ENCODE assay signal across 11 cellular contexts in genomic region chr14:103021817-103022668, GRCh38. TPM values are rescaled to one million over a fixed set of nuclear protein-coding genes. Genes with fewer than 3 reads are reported as not detected.
DNase-seq lines count a peak whose midpoint lies in the region; ATAC-seq and TF ChIP-seq lines count a peak whose summit lies in the region.
"Had no signal": no experiment of that assay in that cellular context is flagged by ENCODE, and none has a peak within 500 bp of the region (broad histone marks: within the 10 kb centered on the region; RNA-seq: fewer than 3 reads in every experiment).

No MANE protein-coding gene starts in this region.

- no peaks in the 10 kb centered on the region for H3K27me3 ChIP-seq in CD4-positive, alpha-beta T cell (ENCODE audit: control insufficient read depth, insufficient read depth, low read length)

- peak; percentile 29 for DNase-seq in AG10803 (ENCODE audit: low read depth)
- DNase-seq in NCI-H2107 (lab: John Stamatoyannopoulos, UW), result peak; percentile 75
- no peak for DNase-seq in memory B cell (ENCODE audit: low spot score in 2 of 2)
- no peak for DNase-seq in CD4-positive, alpha-beta T cell
- no peak for DNase-seq in AG08396 (ENCODE audit: low spot score)
- no peak for DNase-seq in omental fat pad (ENCODE audit: low spot score)
- DNase-seq in activated T-helper 1 cell treated with anti-CD3 and anti-CD28 coated beads, Interleukin-12 subunit alpha, Interleukin-12 subunit beta, Interleukin-2, Interleukin-4 antibody, amounts not matched to agents 30 ng/mL and 10 ng/mL and 1 ng/mL, durations not matched to agents 14 hours and 24 hours and 36 hours (ENCODE audit: low spot score), result no peak
- DNase-seq: CD4-positive, CD25-positive, alpha-beta regulatory T cell; effector CD8-positive, alpha-beta T cell; naive B cell had no signal

- H3K27me3 Mint-ChIP-seq in memory B cell, result no peaks in the 10 kb centered on the region
- peaks cover 17% of the 10 kb centered on the region for H3K27me3 Mint-ChIP-seq in CD4-positive, alpha-beta T cell
- no peaks in the 10 kb centered on the region for H3K27me3 Mint-ChIP-seq in activated T-helper 1 cell treated with anti-CD3 and anti-CD28 coated beads, Interleukin-12 subunit alpha, Interleukin-12 subunit beta, Interleukin-2, Interleukin-4 antibody, amounts not matched to agents 30 ng/mL and 10 ng/mL and 1 ng/mL, durations not matched to agents 14 hours and 24 hours and 36 hours (ENCODE audit: insufficient read depth)

- H3K4me3 Mint-ChIP-seq in memory B cell, result peak overlapping the region; percentile 58
- H3K4me3 Mint-ChIP-seq in CD4-positive, alpha-beta T cell, result no peak overlapping the region
- H3K4me3 Mint-ChIP-seq in activated T-helper 1 cell treated with anti-CD3 and anti-CD28 coated beads, Interleukin-12 subunit alpha, Interleukin-12 subunit beta, Interleukin-2, Interleukin-4 antibody, amounts not matched to agents 30 ng/mL and 10 ng/mL and 1 ng/mL, durations not matched to agents 14 hours and 24 hours and 36 hours, result no peak overlapping the region

- POLR2A ChIA-PET in CD4-positive, alpha-beta T cell (lab: Charles Lee), result no interaction called here

- H3K4me1 Mint-ChIP-seq in memory B cell, result peaks cover 29% of the 10 kb centered on the region
- H3K4me1 Mint-ChIP-seq in CD4-positive, alpha-beta T cell (ENCODE audit: low read depth), result no peaks in the 10 kb centered on the region
- no peaks in the 10 kb centered on the region for H3K4me1 Mint-ChIP-seq in activated T-helper 1 cell treated with anti-CD3 and anti-CD28 coated beads, Interleukin-12 subunit alpha, Interleukin-12 subunit beta, Interleukin-2, Interleukin-4 antibody, amounts not matched to agents 30 ng/mL and 10 ng/mL and 1 ng/mL, durations not matched to agents 14 hours and 24 hours and 36 hours (ENCODE audit: low read depth)

- no peak overlapping the region for H3K4me3 ChIP-seq in AG10803 (ENCODE audit: low read length)

- H3K27ac Mint-ChIP-seq in memory B cell, result peak overlapping the region; percentile 68
- H3K27ac Mint-ChIP-seq in CD4-positive, alpha-beta T cell, result no peak overlapping the region
- H3K27ac Mint-ChIP-seq in activated T-helper 1 cell treated with anti-CD3 and anti-CD28 coated beads, Interleukin-12 subunit alpha, Interleukin-12 subunit beta, Interleukin-2, Interleukin-4 antibody, amounts not matched to agents 30 ng/mL and 10 ng/mL and 1 ng/mL, durations not matched to agents 14 hours and 24 hours and 36 hours, result no peak overlapping the region
- H3K27ac Mint-ChIP-seq: CD4-positive, CD25-positive, alpha-beta regulatory T cell had no signal

- H3K9me3 ChIP-seq in CD4-positive, alpha-beta T cell (ENCODE audit: control insufficient read depth, low read length), result no peaks in the 10 kb centered on the region

- intact Hi-C loops in CD4-positive, alpha-beta T cell (cut with DNase I, micrococcal nuclease), result no loop called here
- intact Hi-C loops in activated T-helper 1 cell treated with anti-CD3 and anti-CD28 coated beads, Interleukin-12 subunit alpha, Interleukin-12 subunit beta, Interleukin-2, Interleukin-4 antibody, amounts not matched to agents 30 ng/mL and 10 ng/mL and 1 ng/mL, durations not matched to agents 14 hours and 24 hours and 36 hours (cut with micrococcal nuclease), result no loop called here

- TF ChIP-seq CTCF in AG10803 (conservative IDR thresholded peaks at IDR 0.05; ENCODE audit: low read length) (no peak), omental fat pad (IDR thresholded peaks at IDR 0.05) (no peak)
- TF ChIP-seq CTCF in CD4-positive, alpha-beta T cell (IDR thresholded peaks at IDR 0.05), result no peak

- H3K27ac ChIP-seq in cingulate gyrus (ENCODE audit: low read depth, low read length), result peak overlapping the region; percentile 86
- no peak overlapping the region for H3K27ac ChIP-seq in CD4-positive, alpha-beta T cell (ENCODE audit: low read depth, low read length)

- no peak for ATAC-seq in memory B cell (ENCODE audit: low read depth)
- no peak for ATAC-seq in CD4-positive, alpha-beta T cell (ENCODE audit: poor library complexity)
- no peak for ATAC-seq in omental fat pad (ENCODE audit: low FRiP score)

- CTCF ChIA-PET in CD4-positive, alpha-beta T cell (lab: Charles Lee), result no interaction called here

- H3K36me3 Mint-ChIP-seq in memory B cell, result peaks cover 14% of the 10 kb centered on the region
- no peaks in the 10 kb centered on the region for H3K36me3 Mint-ChIP-seq in CD4-positive, alpha-beta T cell (ENCODE audit: low read depth)
- no peaks in the 10 kb centered on the region for H3K36me3 Mint-ChIP-seq in activated T-helper 1 cell treated with anti-CD3 and anti-CD28 coated beads, Interleukin-12 subunit alpha, Interleukin-12 subunit beta, Interleukin-2, Interleukin-4 antibody, amounts not matched to agents 30 ng/mL and 10 ng/mL and 1 ng/mL, durations not matched to agents 14 hours and 24 hours and 36 hours (ENCODE audit: low read depth)

- H3K9me3 Mint-ChIP-seq in memory B cell, result peaks cover 1% of the 10 kb centered on the region
- H3K9me3 Mint-ChIP-seq in CD4-positive, alpha-beta T cell, result no peaks in the 10 kb centered on the region
- no peaks in the 10 kb centered on the region for H3K9me3 Mint-ChIP-seq in activated T-helper 1 cell treated with anti-CD3 and anti-CD28 coated beads, Interleukin-12 subunit alpha, Interleukin-12 subunit beta, Interleukin-2, Interleukin-4 antibody, amounts not matched to agents 30 ng/mL and 10 ng/mL and 1 ng/mL, durations not matched to agents 14 hours and 24 hours and 36 hours

RNA-seq across cellular contexts. Expression of gene CDC42BPB, which starts 35.3 kb away (rescaled TPM):
- 1 to 10 TPM; 6.6 to 7.6 TPM for total RNA-seq in CD4-positive, alpha-beta T cell
- 100 to 1,000 TPM in 3 of 4 donors, 10 to 100 TPM in 1; 63.7 to 131 (median 113) TPM for total RNA-seq in omental fat pad
- 1.5 and 1.6 TPM in 2 replicates for total RNA-seq in activated T-helper 1 cell treated with anti-CD3 and anti-CD28 coated beads, Interleukin-12 subunit alpha, Interleukin-12 subunit beta, Interleukin-2, Interleukin-4 antibody, amounts not matched to agents 30 ng/mL and 10 ng/mL and 1 ng/mL, durations not matched to agents 14 hours and 24 hours and 36 hours

Comparison
In these comparisons a context has a peak if more than half of its experiments do, and no peak if none do; other contexts are left out.
1. DNase-seq: peak in AG10803 (single experiment) and NCI-H2107 (single experiment); none in memory B cell (0 of 2), CD4-positive, alpha-beta T cell (0 of 10), AG08396 (single experiment), omental fat pad (single experiment) and activated T-helper 1 cell treated with anti-CD3 and anti-CD28 coated beads, Interleukin-12 subunit alpha, Interleukin-12 subunit beta, Interleukin-2, Interleukin-4 antibody, amounts not matched to agents 30 ng/mL and 10 ng/mL and 1 ng/mL, durations not matched to agents 14 hours and 24 hours and 36 hours (single experiment).
2. RNA of gene CDC42BPB, which starts 35.3 kb away (total RNA-seq): 63.7 to 131 TPM in omental fat pad; 6.6 to 7.6 TPM in CD4-positive, alpha-beta T cell and 1.5 to 1.6 TPM in activated T-helper 1 cell treated with anti-CD3 and anti-CD28 coated beads, Interleukin-12 subunit alpha, Interleukin-12 subunit beta, Interleukin-2, Interleukin-4 antibody, amounts not matched to agents 30 ng/mL and 10 ng/mL and 1 ng/mL, durations not matched to agents 14 hours and 24 hours and 36 hours; every median in the first group is over 4 times any median in the second.